In genomic region chr14:72894623-72895378, GRCh38 we compare ENCODE assay signal across 9 cellular contexts. TPM values are rescaled to one million over a fixed set of nuclear protein-coding genes. Genes with fewer than 3 reads are reported as not detected.
A peak's percentile ranks its signal among the peaks of the same experiment; 100 is the strongest.
DNase-seq lines count a peak whose midpoint lies in the region; ATAC-seq and TF ChIP-seq lines count a peak whose summit lies in the region.
"Had no signal": no experiment of that assay in that cellular context is flagged by ENCODE, and none has a peak within 500 bp of the region (broad histone marks: within the 10 kb centered on the region; RNA-seq: fewer than 3 reads in every experiment).

No MANE protein-coding gene starts in this region.

- peak overlapping the region; percentile 92 for H3K4me3 Mint-ChIP-seq in osteocyte (ENCODE audit: unreplicated experiment)

- H3K36me3 Mint-ChIP-seq in osteocyte (ENCODE audit: unreplicated experiment) = no peaks in the 10 kb centered on the region

- no peaks in the 10 kb centered on the region for H3K4me1 ChIP-seq in foreskin keratinocyte

- peaks cover 38% of the 10 kb centered on the region for H3K27me3 ChIP-seq in foreskin keratinocyte

- no peak overlapping the region for H3K27ac ChIP-seq in foreskin keratinocyte
- H3K27ac ChIP-seq: epithelial cell of prostate had no signal

- H3K4me1 Mint-ChIP-seq in osteocyte (ENCODE audit: unreplicated experiment) = peaks cover 26% of the 10 kb centered on the region

- peaks cover 8% of the 10 kb centered on the region for H3K27me3 Mint-ChIP-seq in osteocyte (ENCODE audit: unreplicated experiment)

- peak overlapping the region; percentile 64 for H3K27ac Mint-ChIP-seq in osteocyte (ENCODE audit: unreplicated experiment)

- no peak for TF ChIP-seq CTCF in foreskin keratinocyte (conservative IDR thresholded peaks at IDR 0.05)
- TF ChIP-seq CTCF in osteocyte (IDR thresholded peaks at IDR 0.05) = no peak

- H3K9me3 Mint-ChIP-seq in osteocyte (ENCODE audit: unreplicated experiment) = no peaks in the 10 kb centered on the region

- ATAC-seq in foreskin keratinocyte = peak; percentile 1
- ATAC-seq in GM21526 (IDR thresholded peaks at IDR 0.05; ENCODE audit: low FRiP score, unreplicated experiment) = no peak
- no peak for ATAC-seq in GM18907 (IDR thresholded peaks at IDR 0.05; ENCODE audit: unreplicated experiment)

- peak; percentile 17 for DNase-seq in stimulated activated CD4-positive, alpha-beta T cell treated with anti-CD3 and anti-CD28 coated beads, Interleukin-15, amount 100 ng/mL, for 24 hours
- DNase-seq in stimulated activated CD4-positive, alpha-beta T cell treated with anti-CD3 and anti-CD28 coated beads, Interleukin-4, amount 100 ng/mL, for 24 hours = no peak
- peak; percentile 2 for DNase-seq in activated CD4-positive, alpha-beta T cell treated with anti-CD3 and anti-CD28 coated beads, Interleukin-2, amount 50 U/mL, for 1 hour
- DNase-seq in foreskin keratinocyte = no peak
- no peak for DNase-seq in osteocyte (ENCODE audit: extremely low spot score, unreplicated experiment)
- DNase-seq in LoVo (ENCODE audit: low spot score) = no peak

RNA-seq across cellular contexts. Expression of gene DPF3, which starts 0.9 kb away (rescaled TPM):
- total RNA-seq in foreskin keratinocyte (0.18 and 0.95 TPM in 2 replicates), osteocyte (5.3 and 5.8 TPM in 2 replicates)
- 0.10 and 0.26 TPM in 2 replicates for polyA plus RNA-seq in foreskin keratinocyte

RNA-seq across cellular contexts. Expression of gene DCAF4, which starts 31.5 kb away (rescaled TPM):
- 17.1 and 32.4 TPM in 2 replicates for total RNA-seq in foreskin keratinocyte
- polyA plus RNA-seq in foreskin keratinocyte = 8.6 and 16.5 TPM in 2 replicates
- total RNA-seq in osteocyte = 14.3 and 17.5 TPM in 2 replicates

Comparison
In these comparisons a context has a peak if more than half of its experiments do, and no peak if none do; other contexts are left out.
1. DNase-seq: peak in stimulated activated CD4-positive, alpha-beta T cell treated with anti-CD3 and anti-CD28 coated beads, Interleukin-15, amount 100 ng/mL, for 24 hours (single experiment) and activated CD4-positive, alpha-beta T cell treated with anti-CD3 and anti-CD28 coated beads, Interleukin-2, amount 50 U/mL, for 1 hour (single experiment); none in stimulated activated CD4-positive, alpha-beta T cell treated with anti-CD3 and anti-CD28 coated beads, Interleukin-4, amount 100 ng/mL, for 24 hours (single experiment), foreskin keratinocyte (0 of 2), osteocyte (single experiment) and LoVo (single experiment).